ENCODE assay signal across 1 cellular context in the genomic region with DNA sequence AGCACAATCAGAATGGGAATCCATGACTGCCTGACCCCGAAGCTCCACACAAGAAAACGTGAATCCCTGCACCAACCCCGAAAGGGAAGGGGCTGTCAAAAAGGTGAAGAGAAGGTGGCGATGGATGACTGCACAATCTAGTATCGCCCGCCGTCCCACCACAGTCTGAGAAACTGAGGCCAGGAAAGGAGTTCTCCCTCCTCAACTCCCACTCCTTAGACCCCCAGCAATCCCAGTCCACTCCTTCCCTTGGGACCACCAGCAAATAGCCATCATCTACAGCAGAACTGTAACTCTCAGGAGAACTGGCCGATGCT.
TF ChIP-seq lines count a peak whose summit lies in the region.

No MANE protein-coding gene starts in this region.

TF ChIP-seq in H1, 55 proteins besides CTCF, POLR2A, EP300 and RAD21:
- TF ChIP-seq KDM4A (IDR thresholded peaks at IDR 0.05; ENCODE audit: low read depth, low read length, severe bottlenecking) (peak; percentile 11), SRF (IDR thresholded peaks at IDR 0.05; ENCODE audit: low read depth, low read length) (no peak), CTBP2 (IDR thresholded peaks at IDR 0.05; ENCODE audit: borderline replicate concordance, insufficient read depth, insufficient read length, low read length) (no peak), KDM5A (IDR thresholded peaks at IDR 0.05; ENCODE audit: low read length) (no peak)
